ENCODE assay signal across 9 cellular contexts in genomic region chr4:158856852-158857251, GRCh38.
A peak's percentile ranks its signal among the peaks of the same experiment; 100 is the strongest.
DNase-seq lines count a peak whose midpoint lies in the region; ATAC-seq, FAIRE-seq and TF ChIP-seq lines count a peak whose summit lies in the region.
"Had no signal": no experiment of that assay in that cellular context is flagged by ENCODE, and none has a peak within 500 bp of the region (broad histone marks: within the 10 kb centered on the region; RNA-seq: fewer than 3 reads in every experiment).

No MANE protein-coding gene starts in this region.

- peak; percentile 77 to 84 for TF ChIP-seq RAD21 in A549 (conservative IDR thresholded peaks at IDR 0.05 in 1 of 2, IDR thresholded peaks at IDR 0.05 in 1 of 2)

- H3K27me3 ChIP-seq in heart right ventricle, result no peaks in the 10 kb centered on the region

- no peaks in the 10 kb centered on the region for H3K9me3 Mint-ChIP-seq in activated CD8-positive, alpha-beta T cell treated with anti-CD3 and anti-CD28 coated beads, Interleukin-2, amount 10 ng/mL, durations not matched to agents 7 days and 5 days (ENCODE audit: insufficient read depth)
- H3K9me3 Mint-ChIP-seq in stimulated activated memory B cell treated with anti-CD40 and anti-IgM and Interleukin-4, amounts not matched to agents 10 μg/mL and 1 μg/mL and 100 μg/mL, for 72 hours, result no peaks in the 10 kb centered on the region
- H3K9me3 Mint-ChIP-seq: stimulated activated naive CD8-positive, alpha-beta T cell treated with anti-CD3 and anti-CD28 coated beads, Interleukin-15, Interleukin-2, amounts not matched to agents 100 ng/mL and 50 ng/mL, for 24 hours had no signal

- no peak for TF ChIP-seq POLR2A in A549 (IDR thresholded peaks at IDR 0.05; ENCODE audit: low read length)

- ATAC-seq in A549 (peak; percentile 83 to 88; a peak in 5 of 6 replicates), HG02763 (IDR thresholded peaks at IDR 0.05; ENCODE audit: unreplicated experiment) (peak; percentile 37), heart right ventricle (peak in 7 of 8 donors; percentile 29 to 85 (median 76))
- peak; percentile 74 for ATAC-seq in activated CD8-positive, alpha-beta T cell treated with anti-CD3 and anti-CD28 coated beads, Interleukin-2, amount 10 ng/mL, durations not matched to agents 7 days and 5 days
- ATAC-seq in stimulated activated memory B cell treated with anti-CD40 and anti-IgM and Interleukin-4, amounts not matched to agents 10 μg/mL and 1 μg/mL and 100 μg/mL, for 72 hours, result peak; percentile 73

- CTCF ChIA-PET in A549 (lab: Yijun Ruan, JAX), result interaction anchor here (0.5 to 6.2 kb wide), 24 partner anchors 10 to 479 kb away, joined by 3 to 36 read pairs (median 4); no protein-coding TSS in a partner anchor
- CTCF ChIA-PET in activated CD8-positive, alpha-beta T cell treated with anti-CD3 and anti-CD28 coated beads, Interleukin-2, amount 10 ng/mL, durations not matched to agents 7 days and 5 days (lab: Charles Lee), result interaction anchor here (0.7 to 4.1 kb wide), 17 partner anchors 31 to 346 kb away, joined by 3 to 38 read pairs (median 4); no protein-coding TSS in a partner anchor

- H3K4me3 Mint-ChIP-seq in activated CD8-positive, alpha-beta T cell treated with anti-CD3 and anti-CD28 coated beads, Interleukin-2, amount 10 ng/mL, durations not matched to agents 7 days and 5 days, result no peak overlapping the region
- H3K4me3 Mint-ChIP-seq in stimulated activated memory B cell treated with anti-CD40 and anti-IgM and Interleukin-4, amounts not matched to agents 10 μg/mL and 1 μg/mL and 100 μg/mL, for 72 hours, result no peak overlapping the region
- H3K4me3 Mint-ChIP-seq: stimulated activated naive CD8-positive, alpha-beta T cell treated with anti-CD3 and anti-CD28 coated beads, Interleukin-15, Interleukin-2, amounts not matched to agents 100 ng/mL and 50 ng/mL, for 24 hours had no signal

- 19% methylated on average over 2 of the region's 2 CpGs for WGBS in A549 (ENCODE audit: missing lambda C conversion rate)
- 70 to 73% methylated on average over 2 of the region's 2 CpGs for WGBS in heart right ventricle, 2 donors

- H3K4me2 ChIP-seq in A549, result no peak overlapping the region

- POLR2A ChIA-PET in A549 (lab: Yijun Ruan, JAX), result no interaction called here
- POLR2A ChIA-PET in activated CD8-positive, alpha-beta T cell treated with anti-CD3 and anti-CD28 coated beads, Interleukin-2, amount 10 ng/mL, durations not matched to agents 7 days and 5 days (lab: Charles Lee), result no interaction called here

- H3K4me3 ChIP-seq in A549 (no peak overlapping the region), GM12875 (ENCODE audit: low read depth, low read length) (no peak overlapping the region), heart right ventricle (no peak overlapping the region)

- H3K4me1 Mint-ChIP-seq in activated CD8-positive, alpha-beta T cell treated with anti-CD3 and anti-CD28 coated beads, Interleukin-2, amount 10 ng/mL, durations not matched to agents 7 days and 5 days (ENCODE audit: low read depth), result peaks cover 4% of the 10 kb centered on the region
- H3K4me1 Mint-ChIP-seq in stimulated activated memory B cell treated with anti-CD40 and anti-IgM and Interleukin-4, amounts not matched to agents 10 μg/mL and 1 μg/mL and 100 μg/mL, for 72 hours, result peaks cover 6% of the 10 kb centered on the region

- no peak overlapping the region for H3K27ac ChIP-seq in A549
- no peak overlapping the region for H3K27ac ChIP-seq in heart right ventricle

- H3K4me1 ChIP-seq in A549 (peaks cover 31% of the 10 kb centered on the region; the same call in 2 of the 3 replicates), heart right ventricle (peaks cover 0 to 18% (median 4%) of the 10 kb centered on the region in 9 donors)

- no peaks in the 10 kb centered on the region for H3K27me3 Mint-ChIP-seq in activated CD8-positive, alpha-beta T cell treated with anti-CD3 and anti-CD28 coated beads, Interleukin-2, amount 10 ng/mL, durations not matched to agents 7 days and 5 days (ENCODE audit: low read depth)
- peaks cover 27% of the 10 kb centered on the region for H3K27me3 Mint-ChIP-seq in stimulated activated memory B cell treated with anti-CD40 and anti-IgM and Interleukin-4, amounts not matched to agents 10 μg/mL and 1 μg/mL and 100 μg/mL, for 72 hours
- H3K27me3 Mint-ChIP-seq: stimulated activated naive CD8-positive, alpha-beta T cell treated with anti-CD3 and anti-CD28 coated beads, Interleukin-15, Interleukin-2, amounts not matched to agents 100 ng/mL and 50 ng/mL, for 24 hours had no signal

- H3K36me3 ChIP-seq in heart right ventricle, result peaks cover 0 to 87% (median 29%) of the 10 kb centered on the region in 9 donors

- H3K9me3 ChIP-seq in A549 (no peaks in the 10 kb centered on the region), heart right ventricle (no peaks in the 10 kb centered on the region)

- no peak overlapping the region for H3K27ac Mint-ChIP-seq in activated CD8-positive, alpha-beta T cell treated with anti-CD3 and anti-CD28 coated beads, Interleukin-2, amount 10 ng/mL, durations not matched to agents 7 days and 5 days
- H3K27ac Mint-ChIP-seq in stimulated activated memory B cell treated with anti-CD40 and anti-IgM and Interleukin-4, amounts not matched to agents 10 μg/mL and 1 μg/mL and 100 μg/mL, for 72 hours, result no peak overlapping the region
- H3K27ac Mint-ChIP-seq: stimulated activated naive CD8-positive, alpha-beta T cell treated with anti-CD3 and anti-CD28 coated beads, Interleukin-15, Interleukin-2, amounts not matched to agents 100 ng/mL and 50 ng/mL, for 24 hours had no signal

- intact Hi-C loops in heart right ventricle (cut with DNase I), result loop anchor here (1.0 to 10.0 kb wide), 9 partner anchors 318 to 590 kb away; no protein-coding TSS in a partner anchor

- no peak for FAIRE-seq in A549 (lab: Jason Lieb, UNC)

- TF ChIP-seq CTCF in A549 (IDR thresholded peaks at IDR 0.05), result peak; percentile 63
- TF ChIP-seq CTCF in GM12875 (IDR thresholded peaks at IDR 0.05; ENCODE audit: borderline replicate concordance, insufficient read depth, low read depth, low read length), result peak; percentile 34; the same call in 1 of the 2 replicates
- peak in 8 of 9 donors; percentile 23 to 75 (median 60) for TF ChIP-seq CTCF in heart right ventricle (IDR thresholded peaks at IDR 0.05)

- DNase-seq in A549 (ENCODE audit: low read depth in 1 of 2, low spot score in 1 of 2), result peak in 1 of 2 experiments; percentile 40
- peak; percentile 21 for DNase-seq in NCI-H146 (lab: John Stamatoyannopoulos, UW)
- no peak for DNase-seq in activated CD8-positive, alpha-beta T cell treated with anti-CD3 and anti-CD28 coated beads, Interleukin-2, amount 10 ng/mL, durations not matched to agents 7 days and 5 days
- DNase-seq in heart right ventricle, result no peak
- no peak for DNase-seq in occipital lobe (lab: John Stamatoyannopoulos, UW)

- peaks cover 6% of the 10 kb centered on the region for H3K36me3 Mint-ChIP-seq in activated CD8-positive, alpha-beta T cell treated with anti-CD3 and anti-CD28 coated beads, Interleukin-2, amount 10 ng/mL, durations not matched to agents 7 days and 5 days (ENCODE audit: low read depth)
- H3K36me3 Mint-ChIP-seq in stimulated activated memory B cell treated with anti-CD40 and anti-IgM and Interleukin-4, amounts not matched to agents 10 μg/mL and 1 μg/mL and 100 μg/mL, for 72 hours, result no peaks in the 10 kb centered on the region

- TF ChIP-seq EP300 in A549 (IDR thresholded peaks at IDR 0.05), result no peak

TF ChIP-seq in A549, 52 proteins besides CTCF, POLR2A, EP300 and RAD21:
- TF ChIP-seq HMGXB4 (CRISPR knock-in tag; IDR thresholded peaks at IDR 0.05; ENCODE audit: borderline replicate concordance) (no peak), SMC3 (IDR thresholded peaks at IDR 0.05) (peak; percentile 77)
